ENCODE assay signal across 1 cellular context in the genomic region with DNA sequence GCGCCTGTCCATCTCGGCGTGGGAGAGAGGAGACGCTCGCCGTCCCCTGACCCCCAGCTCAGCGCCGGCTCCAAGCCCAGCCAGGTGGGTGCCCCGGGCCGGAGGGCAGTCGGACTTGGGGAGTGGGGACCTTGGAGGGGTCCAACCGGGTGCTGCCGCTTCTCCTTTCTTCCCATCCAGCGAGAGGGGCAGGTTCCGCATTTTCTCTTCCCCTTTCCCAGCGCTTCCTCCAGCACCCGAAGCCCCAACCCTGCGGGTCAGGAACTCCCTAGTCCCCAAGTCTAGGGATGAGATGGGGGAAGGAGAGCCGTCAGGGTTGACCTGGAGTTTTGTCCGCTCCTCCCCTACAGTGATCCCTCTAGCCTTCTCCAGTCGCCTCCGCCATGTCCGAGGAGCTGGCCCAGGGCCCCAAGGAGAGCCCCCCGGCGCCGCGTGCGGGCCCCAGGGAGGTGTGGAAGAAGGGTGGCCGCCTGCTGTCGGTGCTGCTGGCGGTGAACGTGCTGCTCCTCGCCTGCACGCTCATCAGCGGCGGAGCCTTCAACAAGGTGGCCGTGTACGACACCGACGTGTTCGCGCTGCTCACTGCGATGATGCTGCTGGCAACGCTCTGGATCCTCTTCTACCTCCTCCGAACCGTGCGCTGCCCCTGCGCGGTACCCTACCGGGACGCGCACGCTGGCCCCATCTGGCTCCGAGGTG.
A peak's percentile ranks its signal among the peaks of the same experiment; 100 is the strongest.
TF ChIP-seq lines count a peak whose summit lies in the region.

TSS of gene OTOP2 (plus strand) at position 24 of the 699 bp plus-strand sequence. CDS start at position 384, 360 bp downstream.

TF ChIP-seq in H1, 55 proteins besides CTCF, POLR2A, EP300 and RAD21:
- TF ChIP-seq RNF2 (IDR thresholded peaks at IDR 0.05; ENCODE audit: borderline replicate concordance, low read depth, low read length, missing control alignments, poor library complexity, severe bottlenecking) = peak; percentile 22
- TF ChIP-seq GTF2F1 (IDR thresholded peaks at IDR 0.05; ENCODE audit: borderline replicate concordance, low read depth, low read length) = no peak
- 0 out of 2 replicates have a peak, but pooled peaks have one; percentile 35 for TF ChIP-seq MAX (IDR thresholded peaks at IDR 0.05)
- no peak for TF ChIP-seq POLR2AphosphoS5 (IDR thresholded peaks at IDR 0.05; ENCODE audit: low read depth, low read length)
- TF ChIP-seq YY1 (IDR thresholded peaks at IDR 0.05; ENCODE audit: low read depth, low read length) = no peak
- TF ChIP-seq KDM4A (IDR thresholded peaks at IDR 0.05; ENCODE audit: low read depth, low read length, severe bottlenecking) = peak; percentile 66
- TF ChIP-seq ATF3 (IDR thresholded peaks at IDR 0.05; ENCODE audit: insufficient read depth, low read depth, low read length) = no peak
- no peak for TF ChIP-seq TBP (IDR thresholded peaks at IDR 0.05; ENCODE audit: low read depth, low read length)
- no peak for TF ChIP-seq BCL11A (IDR thresholded peaks at IDR 0.05; ENCODE audit: low read depth in 2 of 2, low read length in 2 of 2)
- TF ChIP-seq EZH2 (IDR thresholded peaks at IDR 0.05; ENCODE audit: low read depth, low read length, severe bottlenecking) = peak; percentile 98
- peak; percentile 96 for TF ChIP-seq SUZ12 (IDR thresholded peaks at IDR 0.05; ENCODE audit: low read length)
- no peak for TF ChIP-seq JUN (IDR thresholded peaks at IDR 0.05; ENCODE audit: low read depth, low read length)
- no peak for TF ChIP-seq ASH2L (IDR thresholded peaks at IDR 0.05; ENCODE audit: low read length)
- TF ChIP-seq KDM1A (IDR thresholded peaks at IDR 0.05; ENCODE audit: borderline replicate concordance, low read length) = no peak
- TF ChIP-seq, protein P1, sequence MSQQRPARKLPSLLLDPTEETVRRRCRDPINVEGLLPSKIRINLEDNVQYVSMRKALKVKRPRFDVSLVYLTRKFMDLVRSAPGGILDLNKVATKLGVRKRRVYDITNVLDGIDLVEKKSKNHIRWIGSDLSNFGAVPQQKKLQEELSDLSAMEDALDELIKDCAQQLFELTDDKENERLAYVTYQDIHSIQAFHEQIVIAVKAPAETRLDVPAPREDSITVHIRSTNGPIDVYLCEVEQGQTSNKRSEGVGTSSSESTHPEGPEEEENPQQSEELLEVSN (IDR thresholded peaks at IDR 0.05) = peak; percentile 24; the same call in 1 of the 2 replicates
- TF ChIP-seq CHD1 (IDR thresholded peaks at IDR 0.05; ENCODE audit: low read depth, low read length) = no peak
TF ChIP-seq in H1: peak in this region for 6.
